In genomic region chr12:111507258-111507657, GRCh38 we compare ENCODE assay signal across 3 cellular contexts.
DNase-seq lines count a peak whose midpoint lies in the region; ATAC-seq, FAIRE-seq and TF ChIP-seq lines count a peak whose summit lies in the region.
"Not testable (repeated sequence)": the region's sequence is repeated elsewhere in the genome, so short reads cannot be mapped to it uniquely, and the experiment has no call there.

No MANE protein-coding gene starts in this region.

- H3K36me3 Mint-ChIP-seq in glutamatergic neuron (ENCODE audit: unreplicated experiment), result not testable (repeated sequence)

- H3K9me3 ChIP-seq in WERI-Rb-1 (ENCODE audit: severe bottlenecking); K562 (replicated peaks; ENCODE audit: control insufficient read depth, insufficient read depth, low read depth, low read length): not testable (repeated sequence)

- FAIRE-seq in K562 (lab: Jason Lieb, UNC), result not testable (repeated sequence)

- not testable (repeated sequence) for TF ChIP-seq CTCF in WERI-Rb-1 (IDR thresholded peaks at IDR 0.05; ENCODE audit: low read depth, low read length); K562 (IDR thresholded peaks at IDR 0.05 in 2 of 3, conservative IDR thresholded peaks at IDR 0.05 in 1 of 3; ENCODE audit: insufficient read depth in 2 of 3, low read depth in 1 of 3, low read length in 3 of 3); glutamatergic neuron (IDR thresholded peaks at IDR 0.05; ENCODE audit: partially characterized antibody, unreplicated experiment)

- not testable (repeated sequence) for H3K4me3 ChIP-seq in WERI-Rb-1 (ENCODE audit: low read depth, low read length); K562

- not testable (repeated sequence) for H4K20me1 ChIP-seq in K562 (replicated peaks; ENCODE audit: control insufficient read depth, insufficient read depth, low read length)

- not testable (repeated sequence) for H3K4me3 Mint-ChIP-seq in glutamatergic neuron (ENCODE audit: unreplicated experiment)

- not testable (repeated sequence) for H3K79me2 ChIP-seq in K562 (ENCODE audit: control insufficient read depth, insufficient read depth, low read length)

- ATAC-seq in K562, result not testable (repeated sequence)

- CTCF ChIA-PET in K562 (lab: Yijun Ruan, JAX; ENCODE audit: low intra/inter-chr PET ratio), result not testable (repeated sequence)

- DNase-seq in WERI-Rb-1; K562 (ENCODE audit: extremely low read depth in 1 of 4, low spot score in 3 of 4); glutamatergic neuron: not testable (repeated sequence)

- H3K4me2 ChIP-seq in K562 (ENCODE audit: insufficient read depth, low read length), result not testable (repeated sequence)

- H3K4me1 Mint-ChIP-seq in glutamatergic neuron (ENCODE audit: low read depth, unreplicated experiment), result peaks cover 16% of the 10 kb centered on the region

- not testable (repeated sequence) for TF ChIP-seq POLR2A in K562 (conservative IDR thresholded peaks at IDR 0.05)

- not testable (repeated sequence) for H3K9ac ChIP-seq in K562 (ENCODE audit: insufficient read depth in 1 of 2, low read depth in 2 of 2, low read length in 2 of 2)

- not testable (repeated sequence) for BruUV-seq in K562 (replicated peaks; lab: Mats Ljungman, UMichigan)

- intact Hi-C loops in K562 (cut with micrococcal nuclease), result not testable (repeated sequence)

- TF ChIP-seq EP300 in K562 (IDR thresholded peaks at IDR 0.05; ENCODE audit: low read length), result not testable (repeated sequence)

- not testable (repeated sequence) for TF ChIP-seq RAD21 in K562 (CRISPR knock-in tag; conservative IDR thresholded peaks at IDR 0.05 in 1 of 2, IDR thresholded peaks at IDR 0.05 in 1 of 2)

- peak overlapping the region; percentile 98 for H3K27ac Mint-ChIP-seq in glutamatergic neuron (ENCODE audit: unreplicated experiment)

- not testable (repeated sequence) for H2AFZ ChIP-seq in K562 (ENCODE audit: low read depth, low read length)

- peak overlapping the region; percentile 78 for H3K27ac ChIP-seq in WERI-Rb-1
- H3K27ac ChIP-seq in K562 (ENCODE audit: extremely low read depth, low read depth, low read length), result not testable (repeated sequence)

- H3K9me3 Mint-ChIP-seq in glutamatergic neuron (ENCODE audit: unreplicated experiment), result not testable (repeated sequence)

- POLR2A ChIA-PET in K562 (lab: Yijun Ruan, JAX), result not testable (repeated sequence)

- H3K4me1 ChIP-seq in K562 (replicated peaks in 1 of 2; ENCODE audit: control insufficient read depth in 2 of 2, insufficient read depth in 2 of 2, low read length in 2 of 2), result not testable (repeated sequence)

- no CpG with 5 or more reads among the region's 31 CpGs for WGBS in K562 (ENCODE audit: insufficient coverage, low coverage, missing lambda C conversion rate)

- peaks cover 43% of the 10 kb centered on the region for H3K36me3 ChIP-seq in WERI-Rb-1
- peaks cover 74% of the 10 kb centered on the region for H3K36me3 ChIP-seq in K562 (ENCODE audit: control insufficient read depth, insufficient read depth, low read length)

- H3K27me3 Mint-ChIP-seq in glutamatergic neuron (ENCODE audit: unreplicated experiment), result not testable (repeated sequence)

- in situ Hi-C loops in K562 (cut with MboI), result not testable (repeated sequence)

- H3K9me1 ChIP-seq in K562 (ENCODE audit: control insufficient read depth, insufficient read depth, low read length), result not testable (repeated sequence)

- H3K27me3 ChIP-seq in WERI-Rb-1 (ENCODE audit: insufficient read depth, low read depth, severe bottlenecking); K562 (ENCODE audit: control insufficient read depth in 2 of 2, insufficient read depth in 2 of 2, low read length in 2 of 2): not testable (repeated sequence)

TF ChIP-seq in K562, 482 proteins besides CTCF, POLR2A, EP300 and RAD21:
- TF ChIP-seq ZBTB33 (CRISPR knock-in tag; IDR thresholded peaks at IDR 0.05), result 0 out of 2 replicates have a peak, but pooled peaks have one; percentile 36
